1 cellular context compared by ENCODE assay signal in the genomic region with DNA sequence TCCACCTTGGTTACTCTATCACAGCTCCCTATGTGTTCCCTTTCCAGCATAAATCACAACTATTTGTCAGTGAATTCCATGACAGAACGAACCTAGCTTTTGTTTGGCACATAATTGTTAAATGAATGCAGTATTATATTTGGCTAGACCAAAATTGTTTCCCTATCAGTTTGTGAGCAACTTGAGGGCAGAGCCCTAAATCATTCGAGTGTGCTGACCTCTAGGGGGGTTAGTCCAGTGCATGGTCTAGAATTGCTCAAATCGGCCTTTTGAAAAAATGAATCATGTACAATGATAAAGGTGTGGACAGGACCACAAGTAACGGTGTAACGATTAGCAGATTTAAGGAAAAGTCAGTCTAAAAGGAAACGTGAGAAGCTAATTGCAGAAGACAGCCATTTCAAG.
TF ChIP-seq lines count a peak whose summit lies in the region.

No MANE protein-coding gene starts in this region.

TF ChIP-seq in GM23338, 12 proteins besides CTCF, POLR2A, EP300 and RAD21 (continued from another document):
- TF ChIP-seq, protein P1, sequence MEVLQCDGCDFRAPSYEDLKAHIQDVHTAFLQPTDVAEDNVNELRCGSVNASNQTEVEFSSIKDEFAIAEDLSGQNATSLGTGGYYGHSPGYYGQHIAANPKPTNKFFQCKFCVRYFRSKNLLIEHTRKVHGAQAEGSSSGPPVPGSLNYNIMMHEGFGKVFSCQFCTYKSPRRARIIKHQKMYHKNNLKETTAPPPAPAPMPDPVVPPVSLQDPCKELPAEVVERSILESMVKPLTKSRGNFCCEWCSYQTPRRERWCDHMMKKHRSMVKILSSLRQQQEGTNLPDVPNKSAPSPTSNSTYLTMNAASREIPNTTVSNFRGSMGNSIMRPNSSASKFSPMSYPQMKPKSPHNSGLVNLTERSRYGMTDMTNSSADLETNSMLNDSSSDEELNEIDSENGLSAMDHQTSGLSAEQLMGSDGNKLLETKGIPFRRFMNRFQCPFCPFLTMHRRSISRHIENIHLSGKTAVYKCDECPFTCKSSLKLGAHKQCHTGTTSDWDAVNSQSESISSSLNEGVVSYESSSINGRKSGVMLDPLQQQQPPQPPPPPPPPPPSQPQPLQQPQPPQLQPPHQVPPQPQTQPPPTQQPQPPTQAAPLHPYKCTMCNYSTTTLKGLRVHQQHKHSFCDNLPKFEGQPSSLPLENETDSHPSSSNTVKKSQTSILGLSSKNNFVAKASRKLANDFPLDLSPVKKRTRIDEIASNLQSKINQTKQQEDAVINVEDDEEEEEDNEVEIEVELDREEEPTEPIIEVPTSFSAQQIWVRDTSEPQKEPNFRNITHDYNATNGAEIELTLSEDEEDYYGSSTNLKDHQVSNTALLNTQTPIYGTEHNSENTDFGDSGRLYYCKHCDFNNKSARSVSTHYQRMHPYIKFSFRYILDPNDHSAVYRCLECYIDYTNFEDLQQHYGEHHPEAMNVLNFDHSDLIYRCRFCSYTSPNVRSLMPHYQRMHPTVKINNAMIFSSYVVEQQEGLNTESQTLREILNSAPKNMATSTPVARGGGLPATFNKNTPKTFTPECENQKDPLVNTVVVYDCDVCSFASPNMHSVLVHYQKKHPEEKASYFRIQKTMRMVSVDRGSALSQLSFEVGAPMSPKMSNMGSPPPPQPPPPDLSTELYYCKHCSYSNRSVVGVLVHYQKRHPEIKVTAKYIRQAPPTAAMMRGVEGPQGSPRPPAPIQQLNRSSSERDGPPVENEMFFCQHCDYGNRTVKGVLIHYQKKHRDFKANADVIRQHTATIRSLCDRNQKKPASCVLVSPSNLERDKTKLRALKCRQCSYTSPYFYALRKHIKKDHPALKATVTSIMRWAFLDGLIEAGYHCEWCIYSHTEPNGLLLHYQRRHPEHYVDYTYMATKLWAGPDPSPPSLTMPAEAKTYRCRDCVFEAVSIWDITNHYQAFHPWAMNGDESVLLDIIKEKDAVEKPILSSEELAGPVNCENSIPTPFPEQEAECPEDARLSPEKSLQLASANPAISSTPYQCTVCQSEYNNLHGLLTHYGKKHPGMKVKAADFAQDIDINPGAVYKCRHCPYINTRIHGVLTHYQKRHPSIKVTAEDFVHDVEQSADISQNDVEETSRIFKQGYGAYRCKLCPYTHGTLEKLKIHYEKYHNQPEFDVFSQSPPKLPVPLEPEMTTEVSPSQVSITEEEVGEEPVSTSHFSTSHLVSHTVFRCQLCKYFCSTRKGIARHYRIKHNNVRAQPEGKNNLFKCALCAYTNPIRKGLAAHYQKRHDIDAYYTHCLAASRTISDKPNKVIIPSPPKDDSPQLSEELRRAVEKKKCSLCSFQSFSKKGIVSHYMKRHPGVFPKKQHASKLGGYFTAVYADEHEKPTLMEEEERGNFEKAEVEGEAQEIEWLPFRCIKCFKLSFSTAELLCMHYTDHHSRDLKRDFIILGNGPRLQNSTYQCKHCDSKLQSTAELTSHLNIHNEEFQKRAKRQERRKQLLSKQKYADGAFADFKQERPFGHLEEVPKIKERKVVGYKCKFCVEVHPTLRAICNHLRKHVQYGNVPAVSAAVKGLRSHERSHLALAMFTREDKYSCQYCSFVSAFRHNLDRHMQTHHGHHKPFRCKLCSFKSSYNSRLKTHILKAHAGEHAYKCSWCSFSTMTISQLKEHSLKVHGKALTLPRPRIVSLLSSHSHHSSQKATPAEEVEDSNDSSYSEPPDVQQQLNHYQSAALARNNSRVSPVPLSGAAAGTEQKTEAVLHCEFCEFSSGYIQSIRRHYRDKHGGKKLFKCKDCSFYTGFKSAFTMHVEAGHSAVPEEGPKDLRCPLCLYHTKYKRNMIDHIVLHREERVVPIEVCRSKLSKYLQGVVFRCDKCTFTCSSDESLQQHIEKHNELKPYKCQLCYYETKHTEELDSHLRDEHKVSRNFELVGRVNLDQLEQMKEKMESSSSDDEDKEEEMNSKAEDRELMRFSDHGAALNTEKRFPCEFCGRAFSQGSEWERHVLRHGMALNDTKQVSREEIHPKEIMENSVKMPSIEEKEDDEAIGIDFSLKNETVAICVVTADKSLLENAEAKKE (CRISPR knock-in tag; IDR thresholded peaks at IDR 0.05), result no peak
- TF ChIP-seq, protein P2, sequence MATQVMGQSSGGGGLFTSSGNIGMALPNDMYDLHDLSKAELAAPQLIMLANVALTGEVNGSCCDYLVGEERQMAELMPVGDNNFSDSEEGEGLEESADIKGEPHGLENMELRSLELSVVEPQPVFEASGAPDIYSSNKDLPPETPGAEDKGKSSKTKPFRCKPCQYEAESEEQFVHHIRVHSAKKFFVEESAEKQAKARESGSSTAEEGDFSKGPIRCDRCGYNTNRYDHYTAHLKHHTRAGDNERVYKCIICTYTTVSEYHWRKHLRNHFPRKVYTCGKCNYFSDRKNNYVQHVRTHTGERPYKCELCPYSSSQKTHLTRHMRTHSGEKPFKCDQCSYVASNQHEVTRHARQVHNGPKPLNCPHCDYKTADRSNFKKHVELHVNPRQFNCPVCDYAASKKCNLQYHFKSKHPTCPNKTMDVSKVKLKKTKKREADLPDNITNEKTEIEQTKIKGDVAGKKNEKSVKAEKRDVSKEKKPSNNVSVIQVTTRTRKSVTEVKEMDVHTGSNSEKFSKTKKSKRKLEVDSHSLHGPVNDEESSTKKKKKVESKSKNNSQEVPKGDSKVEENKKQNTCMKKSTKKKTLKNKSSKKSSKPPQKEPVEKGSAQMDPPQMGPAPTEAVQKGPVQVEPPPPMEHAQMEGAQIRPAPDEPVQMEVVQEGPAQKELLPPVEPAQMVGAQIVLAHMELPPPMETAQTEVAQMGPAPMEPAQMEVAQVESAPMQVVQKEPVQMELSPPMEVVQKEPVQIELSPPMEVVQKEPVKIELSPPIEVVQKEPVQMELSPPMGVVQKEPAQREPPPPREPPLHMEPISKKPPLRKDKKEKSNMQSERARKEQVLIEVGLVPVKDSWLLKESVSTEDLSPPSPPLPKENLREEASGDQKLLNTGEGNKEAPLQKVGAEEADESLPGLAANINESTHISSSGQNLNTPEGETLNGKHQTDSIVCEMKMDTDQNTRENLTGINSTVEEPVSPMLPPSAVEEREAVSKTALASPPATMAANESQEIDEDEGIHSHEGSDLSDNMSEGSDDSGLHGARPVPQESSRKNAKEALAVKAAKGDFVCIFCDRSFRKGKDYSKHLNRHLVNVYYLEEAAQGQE (IDR thresholded peaks at IDR 0.05; ENCODE audit: unreplicated experiment), result no peak
- TF ChIP-seq EZH2phosphoT487 (IDR thresholded peaks at IDR 0.05; ENCODE audit: unreplicated experiment), result no peak
- TF ChIP-seq JUNB (IDR thresholded peaks at IDR 0.05; ENCODE audit: unreplicated experiment), result no peak
- TF ChIP-seq ZNF331 (CRISPR knock-in tag; IDR thresholded peaks at IDR 0.05; ENCODE audit: low read depth), result no peak
- TF ChIP-seq ZNF114 (CRISPR knock-in tag; IDR thresholded peaks at IDR 0.05), result no peak
- no peak for TF ChIP-seq POLR2AphosphoS5 (IDR thresholded peaks at IDR 0.05; ENCODE audit: low read depth)
- TF ChIP-seq STAT1 (IDR thresholded peaks at IDR 0.05; ENCODE audit: unreplicated experiment), result no peak
